Comparison of ENCODE assay signal across 17 cellular contexts in the genomic region with DNA sequence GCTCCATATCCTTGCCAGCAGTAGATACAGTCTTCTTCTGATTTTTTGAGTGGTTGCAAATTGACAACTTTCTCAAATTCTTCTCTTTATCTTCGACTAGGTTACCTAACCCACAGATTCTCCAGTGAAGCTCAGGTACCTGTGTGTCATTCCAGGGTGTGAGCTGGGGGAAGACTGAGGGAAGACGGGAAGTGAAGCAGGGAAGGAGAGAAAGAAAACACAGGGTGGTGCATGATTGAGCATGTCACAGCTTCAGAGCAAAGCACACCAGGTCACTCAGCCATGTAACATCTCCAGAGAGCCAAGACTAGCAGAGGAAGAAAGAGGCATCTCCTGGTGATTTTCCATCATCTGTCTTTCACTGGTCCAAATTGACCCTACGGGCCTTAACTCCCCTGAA.
DNase-seq lines count a peak whose midpoint lies in the region; ATAC-seq and TF ChIP-seq lines count a peak whose summit lies in the region.
"Had no signal": no experiment of that assay in that cellular context is flagged by ENCODE, and none has a peak within 500 bp of the region (broad histone marks: within the 10 kb centered on the region; RNA-seq: fewer than 3 reads in every experiment).

No MANE protein-coding gene starts in this region.

- peak overlapping the region; percentile 6; the same call in 1 of the 2 replicates for H3K27ac ChIP-seq in VCaP
- H3K27ac ChIP-seq in hepatocyte = peak overlapping the region; percentile 63
- H3K27ac ChIP-seq in mesenchymal stem cell (ENCODE audit: low read length, poor library complexity, severe bottlenecking) = no peak overlapping the region
- H3K27ac ChIP-seq: BLaER1, C4-2B had no signal

- H3K27me3 ChIP-seq in hepatocyte (no peaks in the 10 kb centered on the region), mesenchymal stem cell (ENCODE audit: control insufficient read depth in 1 of 2, insufficient read depth in 1 of 2, low read length in 2 of 2) (peaks cover 0 to 32% of the 10 kb centered on the region in 2 experiments)

- H3K4me3 ChIP-seq in hepatocyte = no peak overlapping the region
- H3K4me3 ChIP-seq in mesenchymal stem cell (ENCODE audit: insufficient read depth in 1 of 2, low read depth in 1 of 2, low read length in 2 of 2) = no peak overlapping the region
- H3K4me3 ChIP-seq: BLaER1, HAP-1 had no signal

- TF ChIP-seq CTCF in VCaP (conservative IDR thresholded peaks at IDR 0.05) = no peak
- no peak for TF ChIP-seq CTCF in hepatocyte (IDR thresholded peaks at IDR 0.05; ENCODE audit: poor library complexity)

- no peaks in the 10 kb centered on the region for H4K20me1 ChIP-seq in hepatocyte (ENCODE audit: insufficient read depth, poor library complexity, severe bottlenecking)
- H4K20me1 ChIP-seq: BLaER1 had no signal

- H3K23ac ChIP-seq in mesenchymal stem cell (ENCODE audit: low read length in 2 of 2) = no peak overlapping the region

- H2AK5ac ChIP-seq in mesenchymal stem cell (ENCODE audit: low read length, severe bottlenecking) = no peak overlapping the region

- DNase-seq in hepatocyte (ENCODE audit: low spot score) = no peak
- no peak for DNase-seq in mesenchymal stem cell
- no peak for DNase-seq in NCI-H187 treated with DMSO at 0.1 percent for 48 hours (lab: John Stamatoyannopoulos, UW)
- no peak for DNase-seq in DMS53 (lab: John Stamatoyannopoulos, UW)
- DNase-seq in SK-N-DZ (ENCODE audit: low spot score) = no peak
- DNase-seq: CD4-positive, CD25-positive, alpha-beta regulatory T cell; CD8-positive, alpha-beta memory T cell; DMS 273 treated with DMSO at 0.1 percent for 48 hours; DMS79 treated with DMSO at 0.1 percent for 48 hours; GF-D8; GOT3; HFFc6 had no signal

- H2BK5ac ChIP-seq in mesenchymal stem cell (ENCODE audit: low read depth, low read length, poor library complexity, severe bottlenecking) = no peak overlapping the region

- H2BK12ac ChIP-seq in mesenchymal stem cell (ENCODE audit: low read length in 2 of 2) = peak overlapping the region; percentile 0 to 6

- H3K4ac ChIP-seq in mesenchymal stem cell (ENCODE audit: low read depth in 1 of 2, low read length in 2 of 2) = no peak overlapping the region

- no peak overlapping the region for H4K8ac ChIP-seq in mesenchymal stem cell (ENCODE audit: low read length)

- peak overlapping the region; percentile 60 for H2BK15ac ChIP-seq in mesenchymal stem cell (ENCODE audit: low read depth, poor library complexity, severe bottlenecking)

- no peaks in the 10 kb centered on the region for H3K9me2 ChIP-seq in hepatocyte (replicated peaks; ENCODE audit: insufficient read depth)

- H3K79me1 ChIP-seq in mesenchymal stem cell (replicated peaks; ENCODE audit: low read length, poor library complexity, severe bottlenecking) = no peaks in the 10 kb centered on the region

- WGBS in hepatocyte (ENCODE audit: low lambda C conversion rate, missing lambda C conversion rate) = 91% methylated on average over 3 of the region's 3 CpGs
- 83% methylated on average over 2 of the region's 3 CpGs for WGBS in mesenchymal stem cell

- no peak overlapping the region for H2BK120ac ChIP-seq in mesenchymal stem cell (ENCODE audit: low read depth, low read length)

- H3K9me3 ChIP-seq in hepatocyte (ENCODE audit: low read depth) (no peaks in the 10 kb centered on the region), mesenchymal stem cell (ENCODE audit: control insufficient read depth, low read length) (no peaks in the 10 kb centered on the region)
- H3K9me3 ChIP-seq: BLaER1, HAP-1 had no signal

- H3K18ac ChIP-seq in mesenchymal stem cell (ENCODE audit: low read depth in 1 of 2, low read length in 2 of 2) = peak overlapping the region; percentile 58 to 76

- H3K36me3 ChIP-seq in hepatocyte (replicated peaks; ENCODE audit: insufficient read depth, low read depth) (no peaks in the 10 kb centered on the region), mesenchymal stem cell (ENCODE audit: control insufficient read depth in 1 of 2, insufficient read depth in 2 of 2, low read depth in 1 of 2, low read length in 2 of 2) (no peaks in the 10 kb centered on the region)
- H3K36me3 ChIP-seq: BLaER1, HAP-1 had no signal

- H3K79me2 ChIP-seq in hepatocyte = no peaks in the 10 kb centered on the region

- H4K91ac ChIP-seq in mesenchymal stem cell (ENCODE audit: low read length) = peak overlapping the region; percentile 28

- H3K4me1 ChIP-seq in hepatocyte (ENCODE audit: insufficient read depth) (peaks cover 28% of the 10 kb centered on the region), mesenchymal stem cell (ENCODE audit: control insufficient read depth, insufficient read depth, low read depth, low read length) (peaks cover 4% of the 10 kb centered on the region)
- H3K4me1 ChIP-seq: HAP-1 had no signal

- ATAC-seq in GM19351 (IDR thresholded peaks at IDR 0.05; ENCODE audit: unreplicated experiment) = no peak

- H3K4me2 ChIP-seq in hepatocyte (no peak overlapping the region), mesenchymal stem cell (ENCODE audit: low read length, poor library complexity, severe bottlenecking) (no peak overlapping the region)
- H3K4me2 ChIP-seq: BLaER1 had no signal

- H2AFZ ChIP-seq in hepatocyte = no peak overlapping the region
- no peak overlapping the region for H2AFZ ChIP-seq in mesenchymal stem cell (ENCODE audit: low read depth, low read length)

- no peak overlapping the region for H3K9ac ChIP-seq in mesenchymal stem cell (ENCODE audit: low read length)
- H3K9ac ChIP-seq: BLaER1 had no signal

- no peak overlapping the region for H3K14ac ChIP-seq in mesenchymal stem cell (ENCODE audit: low read length in 2 of 2)
